Comparison of ENCODE assay signal across 8 cellular contexts in the genomic region with DNA sequence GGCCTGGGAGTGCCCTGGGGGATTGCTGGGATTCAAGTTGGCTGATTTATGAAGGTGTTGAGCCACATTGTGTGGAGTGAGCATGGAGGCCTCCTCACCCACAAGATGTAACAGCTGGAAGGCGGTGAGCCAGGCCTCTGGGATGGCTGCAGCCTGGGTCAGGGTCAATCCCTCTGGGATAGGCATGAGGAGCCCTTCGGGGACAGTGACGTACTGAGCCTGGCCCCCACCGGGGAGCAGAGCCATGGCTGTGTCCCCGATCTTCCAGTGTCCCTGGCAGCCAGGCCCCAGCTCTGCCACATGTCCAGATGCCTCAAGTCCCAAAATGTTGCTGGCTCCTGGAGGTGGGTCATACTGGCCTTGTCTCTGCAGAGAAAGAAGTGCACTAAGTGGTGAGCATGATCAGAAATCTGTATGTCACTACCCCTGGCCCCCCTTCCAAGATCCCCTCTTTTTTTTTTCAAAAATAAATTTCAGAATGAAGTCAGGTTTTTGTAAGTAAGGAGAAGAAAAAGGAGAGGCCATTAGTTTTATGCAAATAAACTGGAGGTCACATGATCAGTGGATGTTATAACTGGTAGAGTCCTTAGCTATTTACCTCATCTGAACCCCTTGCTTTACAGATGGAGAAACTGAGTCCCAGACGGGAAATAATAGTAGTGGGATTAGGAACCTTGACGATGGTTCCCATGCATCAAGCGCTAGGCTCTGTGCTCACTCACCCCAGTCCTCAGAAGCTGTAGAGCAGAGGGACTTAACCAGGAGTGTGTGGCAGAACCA. TPM values are rescaled to one million over a fixed set of nuclear protein-coding genes. Genes with fewer than 3 reads are reported as not detected.
DNase-seq lines count a peak whose midpoint lies in the region; ATAC-seq and TF ChIP-seq lines count a peak whose summit lies in the region.

No MANE protein-coding gene starts in this region.

- H3K36me3 Mint-ChIP-seq in CD4-positive, alpha-beta T cell (ENCODE audit: low read depth) = peaks cover 24% of the 10 kb centered on the region
- peaks cover 28% of the 10 kb centered on the region for H3K36me3 Mint-ChIP-seq in nephron progenitor cell (ENCODE audit: low read depth)

- no peaks in the 10 kb centered on the region for H3K27me3 Mint-ChIP-seq in CD4-positive, alpha-beta T cell
- H3K27me3 Mint-ChIP-seq in nephron progenitor cell (ENCODE audit: low read depth, poor library complexity) = no peaks in the 10 kb centered on the region

- peak overlapping the region; percentile 82 for H3K27ac Mint-ChIP-seq in CD4-positive, alpha-beta T cell
- peak overlapping the region; percentile 98 for H3K27ac Mint-ChIP-seq in nephron progenitor cell

- ATAC-seq in CD4-positive, alpha-beta T cell (ENCODE audit: poor library complexity) = no peak

- intact Hi-C loops in CD4-positive, alpha-beta T cell (cut with DNase I, micrococcal nuclease) = no loop called here

- H3K9ac ChIP-seq in OCI-LY3 (ENCODE audit: low read length) = peak overlapping the region; percentile 87
- H3K9ac ChIP-seq in endocrine pancreas (ENCODE audit: control insufficient read depth, insufficient read depth, low read length) = peak overlapping the region; percentile 34

- peaks cover 21% of the 10 kb centered on the region for H3K4me1 Mint-ChIP-seq in CD4-positive, alpha-beta T cell (ENCODE audit: low read depth)
- H3K4me1 Mint-ChIP-seq in nephron progenitor cell = peaks cover 34% of the 10 kb centered on the region

- CTCF ChIA-PET in CD4-positive, alpha-beta T cell (lab: Charles Lee) = interaction anchor here (0.9 to 3.1 kb wide), 4 partner anchors 36 to 259 kb away, joined by 4 to 51 read pairs (median 23); partner anchors contain the start of genes ATAD2B and WDCP

- POLR2A ChIA-PET in CD4-positive, alpha-beta T cell (lab: Charles Lee) = interaction anchor here (0.7 to 3.1 kb wide), 6 partner anchors 36 to 277 kb away, joined by 4 to 33 read pairs (median 7); partner anchors contain the start of genes ATAD2B, ITSN2 and WDCP

- DNase-seq in CD4-positive, alpha-beta T cell = no peak
- DNase-seq in nephron progenitor cell (no peak), GF-D8 (lab: John Stamatoyannopoulos, UW) (no peak), kidney glomerular epithelial cell (lab: John Stamatoyannopoulos, UW) (no peak), NCI-H1092 (lab: John Stamatoyannopoulos, UW) (no peak)
- DNase-seq in stimulated activated CD8-positive, alpha-beta memory T cell treated with anti-CD3 and anti-CD28 coated beads, Interleukin-4, amount 100 ng/mL, for 48 hours = no peak

- H3K4me1 ChIP-seq in OCI-LY3 (ENCODE audit: low read length) (peaks cover 14% of the 10 kb centered on the region), endocrine pancreas (ENCODE audit: control insufficient read depth, insufficient read depth, low read length) (no peaks in the 10 kb centered on the region)

- H3K4me3 Mint-ChIP-seq in CD4-positive, alpha-beta T cell = peak overlapping the region; percentile 91
- H3K4me3 Mint-ChIP-seq in nephron progenitor cell = peak overlapping the region; percentile 91

- no peaks in the 10 kb centered on the region for H4K20me1 ChIP-seq in OCI-LY3 (ENCODE audit: insufficient read depth, low read length)

- TF ChIP-seq CTCF in CD4-positive, alpha-beta T cell (IDR thresholded peaks at IDR 0.05) = no peak
- TF ChIP-seq CTCF in OCI-LY3 (IDR thresholded peaks at IDR 0.05; ENCODE audit: low read depth, low read length) = no peak
- TF ChIP-seq CTCF in nephron progenitor cell (IDR thresholded peaks at IDR 0.05) = no peak

- H2AFZ ChIP-seq in OCI-LY3 (ENCODE audit: low read depth, low read length) = peak overlapping the region; percentile 90

- H3K27me3 ChIP-seq in CD4-positive, alpha-beta T cell (ENCODE audit: control insufficient read depth, insufficient read depth, low read length) = no peaks in the 10 kb centered on the region
- H3K27me3 ChIP-seq in OCI-LY3 (ENCODE audit: low read depth, low read length) (no peaks in the 10 kb centered on the region), endocrine pancreas (ENCODE audit: control insufficient read depth, insufficient read depth, low read length) (no peaks in the 10 kb centered on the region)

- peak overlapping the region; percentile 100 for H3K4me2 ChIP-seq in OCI-LY3 (ENCODE audit: low read length)

- H3K79me2 ChIP-seq in OCI-LY3 (ENCODE audit: low read length) = no peaks in the 10 kb centered on the region

- H3K9me3 Mint-ChIP-seq in CD4-positive, alpha-beta T cell = no peaks in the 10 kb centered on the region
- H3K9me3 Mint-ChIP-seq in nephron progenitor cell = no peaks in the 10 kb centered on the region

- no peak overlapping the region for H3K27ac ChIP-seq in CD4-positive, alpha-beta T cell (ENCODE audit: low read depth, low read length)
- H3K27ac ChIP-seq in OCI-LY3 (ENCODE audit: low read length) = peak overlapping the region; percentile 83

- H3K4me3 ChIP-seq in OCI-LY3 (ENCODE audit: low read length) (peak overlapping the region; percentile 87), endocrine pancreas (ENCODE audit: control insufficient read depth, insufficient read depth, low read length) (peak overlapping the region; percentile 42)

- no peaks in the 10 kb centered on the region for H3K36me3 ChIP-seq in OCI-LY3 (replicated peaks; ENCODE audit: low read depth, low read length)
- no peaks in the 10 kb centered on the region for H3K36me3 ChIP-seq in endocrine pancreas (ENCODE audit: control insufficient read depth, insufficient read depth, low read length)

- H3K9me3 ChIP-seq in CD4-positive, alpha-beta T cell (ENCODE audit: control insufficient read depth, low read length) = no peaks in the 10 kb centered on the region
- no peaks in the 10 kb centered on the region for H3K9me3 ChIP-seq in OCI-LY3 (ENCODE audit: insufficient read depth, low read length)
- H3K9me3 ChIP-seq in endocrine pancreas (ENCODE audit: control insufficient read depth, low read length) = no peaks in the 10 kb centered on the region

RNA-seq across cellular contexts. Expression of gene TP53I3, which starts 1.7 kb away (rescaled TPM):
- total RNA-seq in CD4-positive, alpha-beta T cell = under 1 TPM; 0.20 to 0.30 TPM

RNA-seq across cellular contexts. Expression of gene SF3B6, which starts 6.9 kb away (rescaled TPM):
- 10 to 100 TPM; 59.8 to 62.6 TPM for total RNA-seq in CD4-positive, alpha-beta T cell

RNA-seq across cellular contexts. Expression of gene FKBP1B, which starts 33.4 kb away (rescaled TPM):
- under 1 TPM in 1 of 2 experiments, not detected in 1; 0.47 TPM for total RNA-seq in CD4-positive, alpha-beta T cell

RNA-seq across cellular contexts. Expression of gene WDCP, which starts 35.8 kb away (rescaled TPM):
- total RNA-seq in CD4-positive, alpha-beta T cell = 1 to 10 TPM; 1.4 to 2.0 TPM

RNA-seq across cellular contexts. Expression of gene PFN4, which starts 40.2 kb away (rescaled TPM):
- not detected for total RNA-seq in CD4-positive, alpha-beta T cell
